In genomic region chr11:78139422-78140391, GRCh38 we compare ENCODE assay signal across 8 cellular contexts. TPM values are rescaled to one million over a fixed set of nuclear protein-coding genes. Genes with fewer than 3 reads are reported as not detected.
DNase-seq lines count a peak whose midpoint lies in the region; ATAC-seq and TF ChIP-seq lines count a peak whose summit lies in the region.

Gene ALG8 (minus strand): TSS chr11:78139626. CDS start chr11:78139588, 38 bp downstream.

- DNase-seq in DMS53 (lab: John Stamatoyannopoulos, UW) (peak; percentile 100), KG1 (lab: John Stamatoyannopoulos, UW) (peak; percentile 95), Panc1 (ENCODE audit: low read depth, low spot score) (peak; percentile 89), myocyte (ENCODE audit: low read depth) (peak; percentile 96)
- peak; percentile 97 to 98 for DNase-seq in activated T-cell treated with anti-CD3 and anti-CD28 coated beads, Interleukin-2, amount 50 U/mL, for 48 hours
- DNase-seq in stimulated activated CD8-positive, alpha-beta memory T cell treated with anti-CD3 and anti-CD28 coated beads, Interleukin-7, amount 100 ng/mL, for 48 hours (ENCODE audit: extremely low read depth in 1 of 2, low read depth in 1 of 2) = peak; percentile 94 to 95

- H3K36me3 ChIP-seq in Panc1 (ENCODE audit: control insufficient read depth, insufficient read depth, low read length) = no peaks in the 10 kb centered on the region

- intact Hi-C loops in Panc1 (cut with micrococcal nuclease; ENCODE audit: unreplicated experiment) = no loop called here

- peak within 1 kb of the TSS; percentile 55 to 99 for H3K4me3 ChIP-seq in Panc1 (ENCODE audit: low read depth in 2 of 2, low read length in 2 of 2)

- POLR2A ChIA-PET in Panc1 (lab: Charles Lee) = interaction anchor here (0.6 to 0.9 kb wide), 3 partner anchors 10 to 276 kb away, joined by 4 to 8 read pairs (median 4); no protein-coding TSS in a partner anchor

- H3K27me3 ChIP-seq in Panc1 (ENCODE audit: control insufficient read depth, insufficient read depth, low read length) = no peaks in the 10 kb centered on the region

- H3K9me3 ChIP-seq in Panc1 (ENCODE audit: control insufficient read depth, insufficient read depth, low read depth, low read length) = no peaks in the 10 kb centered on the region

- ATAC-seq in GM21723 (IDR thresholded peaks at IDR 0.05; ENCODE audit: unreplicated experiment) = peak; percentile 95
- ATAC-seq in Panc1 = peak; percentile 98
- peak; percentile 99 for ATAC-seq in esophagus mucosa

- peaks cover 2% of the 10 kb centered on the region; the same call in 1 of the 2 replicates for H3K4me1 ChIP-seq in Panc1 (ENCODE audit: control insufficient read depth, insufficient read depth, low read length)

- TSS peak; percentile 95 for BruUV-seq in Panc1 (replicated peaks; lab: Mats Ljungman, UMichigan)

- peak within 1 kb of the TSS; percentile 88 for H3K27ac ChIP-seq in Panc1 (ENCODE audit: low read length)

- in situ Hi-C loops in Panc1 (cut with HindIII; ENCODE audit: low pct_unique_long_range_greater_than_20kb, low sequenced_read_pairs) = no loop called here

- CTCF ChIA-PET in Panc1 (lab: Charles Lee) = interaction anchor here (0.5 kb wide), 1 partner anchor 11 kb away, joined by 5 read pairs; no protein-coding TSS in a partner anchor

- no peak for TF ChIP-seq CTCF in Panc1 (IDR thresholded peaks at IDR 0.05)

RNA-seq across cellular contexts. Expression of gene ALG8, which starts in this region (rescaled TPM):
- total RNA-seq in Panc1 (2021; ENCODE audit: unreplicated experiment) (97.0 TPM), esophagus mucosa (27.0 TPM), myocyte (68.4 and 70.9 TPM in 2 replicates)
- 62.2 TPM for polyA plus RNA-seq in Panc1 (2012; ENCODE audit: insufficient read length)
- 32.6 TPM for polyA plus RNA-seq in myocyte (2012)

Comparison
In these comparisons a context has a peak if more than half of its experiments do, and no peak if none do; other contexts are left out.
1. Peak in every context shown above with its lines: DNase-seq, ATAC-seq, H3K4me3 ChIP-seq and H3K27ac ChIP-seq.